ENCODE assay signal across 21 cellular contexts in the genomic region with DNA sequence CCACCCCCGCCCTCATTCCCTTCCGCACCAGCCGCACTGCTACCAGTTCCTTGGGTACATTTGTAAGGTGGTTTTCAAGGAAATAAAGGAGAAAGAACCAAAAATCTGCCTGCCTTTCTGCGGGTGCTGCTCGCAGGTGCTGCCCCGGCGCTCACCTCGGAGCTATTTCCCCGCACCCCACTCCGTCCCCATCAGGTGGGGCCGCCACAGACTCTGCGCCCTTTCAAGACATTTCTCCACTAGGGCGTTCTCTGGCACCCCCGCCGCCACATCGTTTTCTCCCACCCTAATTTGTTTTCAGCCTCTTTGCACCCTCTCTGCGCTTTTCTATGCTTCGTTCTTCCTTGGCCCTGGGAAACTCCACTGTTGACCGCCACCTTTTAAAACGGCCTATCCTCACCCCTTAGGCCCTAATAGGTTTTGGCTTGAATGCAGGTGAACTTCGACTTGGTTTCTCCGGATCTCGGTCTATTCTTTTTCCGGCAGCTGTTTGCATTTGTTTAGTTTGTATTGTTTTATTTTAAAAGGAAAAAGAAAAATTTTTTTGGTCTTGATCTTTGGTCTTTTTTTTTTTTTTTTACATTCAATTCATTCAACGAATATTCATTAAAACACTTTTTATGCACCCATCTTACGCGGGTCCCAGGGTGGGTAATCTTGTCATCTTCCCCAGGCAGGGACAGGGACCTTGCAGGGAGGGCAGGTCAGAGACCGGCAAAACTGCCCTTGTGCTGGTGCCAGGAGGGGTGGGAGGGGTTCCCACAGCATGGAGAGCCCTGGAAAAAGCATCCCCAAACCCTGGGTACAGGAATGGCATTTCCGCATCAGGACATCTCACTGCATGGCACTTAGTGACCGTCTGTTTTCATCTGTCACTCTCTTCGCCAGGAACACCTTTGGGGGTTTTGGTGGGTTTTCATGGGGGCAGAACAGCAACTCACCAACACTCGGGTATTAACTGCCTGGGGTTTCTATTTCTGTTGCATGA. TPM values are rescaled to one million over a fixed set of nuclear protein-coding genes. Genes with fewer than 3 reads are reported as not detected.
DNase-seq lines count a peak whose midpoint lies in the region; ATAC-seq and TF ChIP-seq lines count a peak whose summit lies in the region.
"Had no signal": no experiment of that assay in that cellular context is flagged by ENCODE, and none has a peak within 500 bp of the region (broad histone marks: within the 10 kb centered on the region; RNA-seq: fewer than 3 reads in every experiment).

No MANE protein-coding gene starts in this region.

- no peak for DNase-seq in CD4-positive, CD25-positive, alpha-beta regulatory T cell
- DNase-seq in H7 (peak; percentile 66), chondrocyte (ENCODE audit: low spot score) (peak; percentile 58), left lung (no peak), iPS-NIHi7 (ENCODE audit: extremely low spot score) (no peak)
- no peak for DNase-seq in naive thymus-derived CD8-positive, alpha-beta T cell
- DNase-seq in stimulated activated CD4-positive, alpha-beta T cell treated with anti-CD3 and anti-CD28 coated beads, Interleukin-2, amount 100 ng/mL, for 48 hours, result no peak
- no peak for DNase-seq in activated CD4-positive, alpha-beta T cell treated with anti-CD3 and anti-CD28 coated beads for 36 hours
- DNase-seq: activated CD4-positive, alpha-beta T cell treated with anti-CD3 and anti-CD28 coated beads for 4 hours; activated effector memory CD4-positive, alpha-beta T cell treated with Interleukin-2 at 50 U/mL for 16 hours; aorta; colonic mucosa; DND-41; esophagus squamous epithelium; NCI-H1436 treated with DMSO at 0.1 percent for 48 hours; NCI-H226; NK-92 treated with Interleukin-12 subunit alpha and Interleukin-12 subunit beta, amount 100 ng/mL, for 24 hours had no signal

- H3K4me3 Mint-ChIP-seq in CD4-positive, CD25-positive, alpha-beta regulatory T cell, result peak overlapping the region; percentile 1 to 78 (median 62)
- no peak overlapping the region for H3K4me3 Mint-ChIP-seq in chondrocyte (ENCODE audit: unreplicated experiment)
- peak overlapping the region; percentile 26 to 84 (median 74) for H3K4me3 Mint-ChIP-seq in naive thymus-derived CD8-positive, alpha-beta T cell
- H3K4me3 Mint-ChIP-seq in activated CD4-positive, alpha-beta T cell treated with anti-CD3 and anti-CD28 coated beads for 36 hours, result no peak overlapping the region

- no peaks in the 10 kb centered on the region for H3K36me3 ChIP-seq in CD4-positive, CD25-positive, alpha-beta regulatory T cell (ENCODE audit: control insufficient read depth, insufficient read depth, low read length)
- H3K36me3 ChIP-seq in H7 (replicated peaks; ENCODE audit: control insufficient read depth, insufficient read depth, low read length) (no peaks in the 10 kb centered on the region), left lung (no peaks in the 10 kb centered on the region)
- H3K36me3 ChIP-seq: colonic mucosa, esophagus squamous epithelium, suprapubic skin had no signal

- TF ChIP-seq CTCF in chondrocyte (IDR thresholded peaks at IDR 0.05) (no peak), left lung (IDR thresholded peaks at IDR 0.05) (no peak)

- no peak overlapping the region for H3K27ac Mint-ChIP-seq in CD4-positive, CD25-positive, alpha-beta regulatory T cell
- no peak overlapping the region for H3K27ac Mint-ChIP-seq in chondrocyte (ENCODE audit: unreplicated experiment)
- no peak overlapping the region for H3K27ac Mint-ChIP-seq in naive thymus-derived CD8-positive, alpha-beta T cell
- H3K27ac Mint-ChIP-seq in activated CD4-positive, alpha-beta T cell treated with anti-CD3 and anti-CD28 coated beads for 36 hours, result no peak overlapping the region

- peaks cover 21% of the 10 kb centered on the region for H3K4me1 ChIP-seq in CD4-positive, CD25-positive, alpha-beta regulatory T cell (ENCODE audit: control insufficient read depth, insufficient read depth, low read length, poor library complexity, severe bottlenecking)
- peaks cover 15 to 22% of the 10 kb centered on the region in 2 donors for H3K4me1 ChIP-seq in left lung

- H3K36me3 Mint-ChIP-seq in CD4-positive, CD25-positive, alpha-beta regulatory T cell, result no peaks in the 10 kb centered on the region
- no peaks in the 10 kb centered on the region for H3K36me3 Mint-ChIP-seq in chondrocyte (ENCODE audit: low read depth)
- H3K36me3 Mint-ChIP-seq in naive thymus-derived CD8-positive, alpha-beta T cell, result peaks cover 0 to 4% (median 0%) of the 10 kb centered on the region in 3 donors
- H3K36me3 Mint-ChIP-seq in activated CD4-positive, alpha-beta T cell treated with anti-CD3 and anti-CD28 coated beads for 36 hours (ENCODE audit: low read depth), result no peaks in the 10 kb centered on the region

- no peak for ATAC-seq in CD4-positive, CD25-positive, alpha-beta regulatory T cell (ENCODE audit: low read depth in 2 of 2)
- peak in 1 of 2 donors; percentile 42 for ATAC-seq in naive thymus-derived CD8-positive, alpha-beta T cell
- ATAC-seq in activated CD4-positive, alpha-beta T cell treated with anti-CD3 and anti-CD28 coated beads for 36 hours, result no peak
- no peak for ATAC-seq in left lung

- no peak overlapping the region for H3K4me3 ChIP-seq in CD4-positive, CD25-positive, alpha-beta regulatory T cell (ENCODE audit: low read depth, low read length)
- no peak overlapping the region for H3K4me3 ChIP-seq in H7 (ENCODE audit: insufficient read depth, low read depth, low read length)
- H3K4me3 ChIP-seq in left lung, result no peak overlapping the region
- H3K4me3 ChIP-seq: colonic mucosa had no signal

- peaks cover 85% of the 10 kb centered on the region for H3K27me3 Mint-ChIP-seq in CD4-positive, CD25-positive, alpha-beta regulatory T cell
- peaks cover 81% of the 10 kb centered on the region for H3K27me3 Mint-ChIP-seq in chondrocyte (ENCODE audit: low read depth)
- H3K27me3 Mint-ChIP-seq in naive thymus-derived CD8-positive, alpha-beta T cell, result peaks cover 58 to 95% (median 83%) of the 10 kb centered on the region in 5 donors
- H3K27me3 Mint-ChIP-seq in activated CD4-positive, alpha-beta T cell treated with anti-CD3 and anti-CD28 coated beads for 36 hours, result peaks cover 80% of the 10 kb centered on the region

- H3K4me1 Mint-ChIP-seq in CD4-positive, CD25-positive, alpha-beta regulatory T cell, result peaks cover 0 to 30% (median 9%) of the 10 kb centered on the region in 4 donors
- H3K4me1 Mint-ChIP-seq in chondrocyte (ENCODE audit: low read depth), result peaks cover 11% of the 10 kb centered on the region
- peaks cover 10 to 27% (median 21%) of the 10 kb centered on the region in 4 donors for H3K4me1 Mint-ChIP-seq in naive thymus-derived CD8-positive, alpha-beta T cell
- H3K4me1 Mint-ChIP-seq in activated CD4-positive, alpha-beta T cell treated with anti-CD3 and anti-CD28 coated beads for 36 hours, result peaks cover 15% of the 10 kb centered on the region

- H3K27me3 ChIP-seq in CD4-positive, CD25-positive, alpha-beta regulatory T cell (ENCODE audit: control insufficient read depth, insufficient read depth, low read length), result peaks cover 44% of the 10 kb centered on the region
- peaks cover 86% of the 10 kb centered on the region for H3K27me3 ChIP-seq in H7 (ENCODE audit: control insufficient read depth, insufficient read depth, low read length)
- peaks cover 71 to 98% of the 10 kb centered on the region in 2 donors for H3K27me3 ChIP-seq in left lung

- intact Hi-C loops in activated CD4-positive, alpha-beta T cell treated with anti-CD3 and anti-CD28 coated beads for 36 hours (cut with DNase I, micrococcal nuclease), result no loop called here
- intact Hi-C loops in left lung (cut with DNase I), result no loop called here

- H3K9me3 Mint-ChIP-seq in CD4-positive, CD25-positive, alpha-beta regulatory T cell, result peaks cover 0 to 5% (median 0%) of the 10 kb centered on the region in 7 donors
- no peaks in the 10 kb centered on the region for H3K9me3 Mint-ChIP-seq in chondrocyte (ENCODE audit: low read depth)
- H3K9me3 Mint-ChIP-seq in naive thymus-derived CD8-positive, alpha-beta T cell, result peaks cover 0 to 1% (median 0%) of the 10 kb centered on the region in 9 donors
- no peaks in the 10 kb centered on the region for H3K9me3 Mint-ChIP-seq in activated CD4-positive, alpha-beta T cell treated with anti-CD3 and anti-CD28 coated beads for 36 hours (ENCODE audit: low read depth)

- CTCF ChIA-PET in activated CD4-positive, alpha-beta T cell treated with anti-CD3 and anti-CD28 coated beads for 36 hours (lab: Charles Lee), result interaction anchor here (0.5 to 1.6 kb wide), 7 partner anchors 9 to 663 kb away, joined by 3 to 7 read pairs (median 3); no protein-coding TSS in a partner anchor

- no peak overlapping the region for H3K27ac ChIP-seq in CD4-positive, CD25-positive, alpha-beta regulatory T cell (ENCODE audit: insufficient read depth, low read length, poor library complexity, severe bottlenecking)
- no peak overlapping the region for H3K27ac ChIP-seq in left lung
- H3K27ac ChIP-seq: colonic mucosa, esophagus squamous epithelium, HL-60, suprapubic skin had no signal

- POLR2A ChIA-PET in naive thymus-derived CD8-positive, alpha-beta T cell (lab: Charles Lee), result no interaction called here
- POLR2A ChIA-PET in activated CD4-positive, alpha-beta T cell treated with anti-CD3 and anti-CD28 coated beads for 36 hours (lab: Charles Lee), result interaction anchor here (0.6 kb wide), 1 partner anchor 688 kb away, joined by 4 read pairs; no protein-coding TSS in a partner anchor

- no peaks in the 10 kb centered on the region for H3K9me3 ChIP-seq in CD4-positive, CD25-positive, alpha-beta regulatory T cell (ENCODE audit: control insufficient read depth in 2 of 2, low read length in 2 of 2)
- no peaks in the 10 kb centered on the region for H3K9me3 ChIP-seq in left lung
- H3K9me3 ChIP-seq: colonic mucosa, esophagus squamous epithelium, suprapubic skin had no signal

RNA-seq across cellular contexts. Expression of gene VSX2, which starts 3.1 kb away (rescaled TPM):
- not detected for total RNA-seq in CD4-positive, CD25-positive, alpha-beta regulatory T cell
- polyA plus RNA-seq in CD4-positive, CD25-positive, alpha-beta regulatory T cell, result under 1 TPM in 1 of 4 donors, not detected in 3; 0.08 TPM
- not detected in 2 replicates for total RNA-seq in H7 (2014; rRNA removed; shearing (Covaris generic))
- not detected in 3 replicates for total RNA-seq in chondrocyte
- total RNA-seq in naive thymus-derived CD8-positive, alpha-beta T cell, result not detected
- not detected for polyA plus RNA-seq in naive thymus-derived CD8-positive, alpha-beta T cell
- total RNA-seq in activated CD4-positive, alpha-beta T cell treated with anti-CD3 and anti-CD28 coated beads for 36 hours, result not detected
- not detected for total RNA-seq in left lung
- total RNA-seq: aorta; colonic mucosa; esophagus squamous epithelium; suprapubic skin; T-helper 2 cell treated with Interferon-gamma antibody and Interleukin-4, amounts not matched to agents 100 ng/mL and 5 ng/mL, for 36 hours had no signal
- polyA plus RNA-seq: aorta, BJ had no signal

Comparison
In these comparisons a context has a peak if more than half of its experiments do, and no peak if none do; other contexts are left out.
1. DNase-seq: peak in H7 (single experiment) and chondrocyte (single experiment); none in CD4-positive, CD25-positive, alpha-beta regulatory T cell (0 of 3), naive thymus-derived CD8-positive, alpha-beta T cell (0 of 10), stimulated activated CD4-positive, alpha-beta T cell treated with anti-CD3 and anti-CD28 coated beads, Interleukin-2, amount 100 ng/mL, for 48 hours (0 of 2), activated CD4-positive, alpha-beta T cell treated with anti-CD3 and anti-CD28 coated beads for 36 hours (single experiment), left lung (0 of 2) and iPS-NIHi7 (single experiment).
2. H3K4me3 Mint-ChIP-seq: peak in CD4-positive, CD25-positive, alpha-beta regulatory T cell (4 of 4) and naive thymus-derived CD8-positive, alpha-beta T cell (10 of 10); none in chondrocyte (single experiment) and activated CD4-positive, alpha-beta T cell treated with anti-CD3 and anti-CD28 coated beads for 36 hours (single experiment).